ENCODE assay signal across 1 cellular context in the genomic region with DNA sequence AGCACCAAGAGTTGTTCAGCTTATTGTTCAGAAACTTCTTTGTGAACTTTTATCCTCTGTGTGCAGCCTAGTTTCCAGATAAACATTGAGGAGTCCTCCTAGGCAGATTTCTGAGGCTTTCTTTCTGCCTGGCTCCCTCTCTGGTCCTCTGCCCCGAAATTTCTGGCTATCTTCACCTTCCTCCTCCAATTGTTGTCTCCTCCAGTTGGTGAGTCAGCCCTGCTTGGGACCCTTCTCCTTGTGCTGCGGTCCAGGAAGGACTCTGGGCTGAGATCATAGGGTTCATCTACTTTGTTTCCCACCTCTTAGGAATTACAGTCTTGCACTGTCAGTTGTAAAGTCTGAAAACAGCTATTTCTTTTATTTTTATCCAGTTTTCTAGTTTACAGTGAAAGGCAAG.
TF ChIP-seq lines count a peak whose summit lies in the region.

No MANE protein-coding gene starts in this region.

TF ChIP-seq in GM23338, 12 proteins besides CTCF, POLR2A, EP300 and RAD21 (continued from another document):
- TF ChIP-seq JUNB (IDR thresholded peaks at IDR 0.05; ENCODE audit: unreplicated experiment) (no peak), EZH2phosphoT487 (IDR thresholded peaks at IDR 0.05; ENCODE audit: unreplicated experiment) (no peak)
